Comparison of ENCODE assay signal across 22 cellular contexts in the genomic region with DNA sequence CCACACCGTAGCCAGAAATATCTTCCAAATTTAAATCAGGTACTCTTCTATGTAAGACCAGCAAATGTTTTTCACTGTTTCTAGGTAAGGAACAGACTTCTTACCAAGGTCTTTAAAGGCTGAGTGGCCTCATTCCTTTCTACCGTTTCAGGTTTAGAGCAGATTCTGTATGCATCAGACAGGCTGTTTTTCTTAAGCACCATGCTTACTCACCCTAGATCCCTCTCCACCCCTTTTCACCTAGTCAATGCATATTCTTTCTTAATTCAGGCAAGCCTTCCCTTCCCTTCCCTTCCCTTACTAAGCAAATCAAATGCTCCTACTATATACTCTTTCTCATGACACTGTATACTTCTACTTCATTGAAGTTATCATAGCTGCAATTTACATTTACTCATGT.
"Had no signal": no experiment of that assay in that cellular context is flagged by ENCODE, and none has a peak within 500 bp of the region (broad histone marks: within the 10 kb centered on the region; RNA-seq: fewer than 3 reads in every experiment).

No MANE protein-coding gene starts in this region.

- H3K4me3 ChIP-seq: hepatocyte, left ventricle myocardium inferior, pancreas, right lobe of liver, suprapubic skin, transverse colon had no signal

- H3K4me3 Mint-ChIP-seq: naive thymus-derived CD8-positive, alpha-beta T cell; stimulated activated naive CD8-positive, alpha-beta T cell treated with anti-CD3 and anti-CD28 coated beads, Interleukin-15, amount 100 ng/mL, for 72 hours; T-cell had no signal

- H3K4me2 ChIP-seq: hepatocyte, SK-N-SH had no signal

- H3K27me3 ChIP-seq: hepatocyte, pancreas, right lobe of liver, suprapubic skin, transverse colon had no signal

- H3K9me3 Mint-ChIP-seq: naive thymus-derived CD8-positive, alpha-beta T cell; stimulated activated naive CD8-positive, alpha-beta T cell treated with anti-CD3 and anti-CD28 coated beads, Interleukin-15, amount 100 ng/mL, for 72 hours; T-cell had no signal

- DNase-seq: activated CD8-positive, alpha-beta memory T cell treated with anti-CD3 and anti-CD28 coated beads for 24 hours; activated CD8-positive, alpha-beta memory T cell treated with anti-CD3 and anti-CD28 coated beads, Interleukin-2, amount 50 U/mL, for 48 hours; activated effector memory CD4-positive, alpha-beta T cell treated with anti-CD3 and anti-CD28 coated beads, Interleukin-2, amount 50 U/mL, for 16 hours; activated naive CD4-positive, alpha-beta T cell treated with anti-CD3 and anti-CD28 coated beads, Interleukin-2, amount 50 U/mL, for 16 hours; activated T-cell treated with anti-CD3 and anti-CD28 coated beads, Interleukin-2, amount 50 U/mL, for 48 hours; effector CD4-positive, alpha-beta T cell; left ventricle myocardium inferior; mesenchymal stem cell; naive thymus-derived CD8-positive, alpha-beta T cell; pancreas; right lobe of liver; SK-N-SH; small intestine; stimulated activated CD4-positive, alpha-beta T cell treated with anti-CD3 and anti-CD28 coated beads, Interleukin-15, amount 100 ng/mL, for 24 hours; stimulated activated CD4-positive, alpha-beta T cell treated with anti-CD3 and anti-CD28 coated beads, Interleukin-2, amount 100 ng/mL, for 48 hours; stimulated activated naive CD8-positive, alpha-beta T cell treated with anti-CD3 and anti-CD28 coated beads, Interleukin-15, amount 100 ng/mL, for 72 hours; T-cell; T-helper 9 cell; transverse colon had no signal

- H3K36me3 ChIP-seq: left ventricle myocardium inferior, pancreas, right lobe of liver, suprapubic skin, transverse colon had no signal

- H3K9me3 ChIP-seq: left ventricle myocardium inferior, pancreas, right lobe of liver, SK-N-SH, suprapubic skin, transverse colon had no signal

- H3K27me3 Mint-ChIP-seq: naive thymus-derived CD8-positive, alpha-beta T cell; stimulated activated naive CD8-positive, alpha-beta T cell treated with anti-CD3 and anti-CD28 coated beads, Interleukin-15, amount 100 ng/mL, for 72 hours; T-cell had no signal

- ATAC-seq: activated CD4-positive, CD25-positive, alpha-beta regulatory T cell treated with anti-CD3 and anti-CD28 coated beads, Interleukin-2, amount 50 U/mL, for 24 hours; naive thymus-derived CD8-positive, alpha-beta T cell; pancreas; stimulated activated naive CD8-positive, alpha-beta T cell treated with anti-CD3 and anti-CD28 coated beads, Interleukin-15, amount 100 ng/mL, for 72 hours; T-cell had no signal

- H3K27ac ChIP-seq: hepatocyte, left ventricle myocardium inferior, pancreas, right lobe of liver, suprapubic skin, transverse colon had no signal

- FAIRE-seq: pancreas, small intestine had no signal

- H3K4me1 ChIP-seq: pancreas, right lobe of liver, transverse colon had no signal

- H3K27ac Mint-ChIP-seq: naive thymus-derived CD8-positive, alpha-beta T cell; stimulated activated naive CD8-positive, alpha-beta T cell treated with anti-CD3 and anti-CD28 coated beads, Interleukin-15, amount 100 ng/mL, for 72 hours; T-cell had no signal
